ENCODE assay signal across 10 cellular contexts in genomic region chr5:177024559-177024958, GRCh38. TPM values are rescaled to one million over a fixed set of nuclear protein-coding genes. Genes with fewer than 3 reads are reported as not detected.
DNase-seq lines count a peak whose midpoint lies in the region; ATAC-seq and TF ChIP-seq lines count a peak whose summit lies in the region.
"Had no signal": no experiment of that assay in that cellular context is flagged by ENCODE, and none has a peak within 500 bp of the region (broad histone marks: within the 10 kb centered on the region; RNA-seq: fewer than 3 reads in every experiment).

No MANE protein-coding gene starts in this region.

- peaks cover 32% of the 10 kb centered on the region for H3K36me3 Mint-ChIP-seq in activated naive CD4-positive, alpha-beta T cell treated with anti-CD3 and anti-CD28 coated beads for 36 hours (ENCODE audit: low read depth)
- H3K36me3 Mint-ChIP-seq in T-cell = peaks cover 17% of the 10 kb centered on the region
- no peaks in the 10 kb centered on the region for H3K36me3 Mint-ChIP-seq in glutamatergic neuron (ENCODE audit: unreplicated experiment)
- peaks cover 60% of the 10 kb centered on the region for H3K36me3 Mint-ChIP-seq in stimulated activated effector memory CD8-positive, alpha-beta T cell treated with anti-CD3 and anti-CD28 coated beads, Interleukin-12 subunit alpha, Interleukin-12 subunit beta, amount 100 ng/mL, for 72 hours

- peak overlapping the region; percentile 8 for H3K4me3 Mint-ChIP-seq in activated naive CD4-positive, alpha-beta T cell treated with anti-CD3 and anti-CD28 coated beads for 36 hours
- H3K4me3 Mint-ChIP-seq in T-cell = peak overlapping the region in 2 of 3 donors; percentile 17 to 52
- peak overlapping the region; percentile 61 for H3K4me3 Mint-ChIP-seq in glutamatergic neuron (ENCODE audit: unreplicated experiment)
- peak overlapping the region; percentile 14 for H3K4me3 Mint-ChIP-seq in stimulated activated effector memory CD8-positive, alpha-beta T cell treated with anti-CD3 and anti-CD28 coated beads, Interleukin-12 subunit alpha, Interleukin-12 subunit beta, amount 100 ng/mL, for 72 hours

- H3K4me1 Mint-ChIP-seq in activated naive CD4-positive, alpha-beta T cell treated with anti-CD3 and anti-CD28 coated beads for 36 hours (ENCODE audit: low read depth) = peaks cover 39% of the 10 kb centered on the region
- H3K4me1 Mint-ChIP-seq in T-cell (peaks cover 38 to 56% (median 47%) of the 10 kb centered on the region in 3 donors), glutamatergic neuron (ENCODE audit: low read depth, unreplicated experiment) (peaks cover 6% of the 10 kb centered on the region)
- peaks cover 39% of the 10 kb centered on the region for H3K4me1 Mint-ChIP-seq in stimulated activated effector memory CD8-positive, alpha-beta T cell treated with anti-CD3 and anti-CD28 coated beads, Interleukin-12 subunit alpha, Interleukin-12 subunit beta, amount 100 ng/mL, for 72 hours

- no peaks in the 10 kb centered on the region for H3K27me3 Mint-ChIP-seq in activated naive CD4-positive, alpha-beta T cell treated with anti-CD3 and anti-CD28 coated beads for 36 hours (ENCODE audit: low read depth)
- H3K27me3 Mint-ChIP-seq in T-cell (no peaks in the 10 kb centered on the region), glutamatergic neuron (ENCODE audit: unreplicated experiment) (no peaks in the 10 kb centered on the region)

- no peak overlapping the region for H3K27ac Mint-ChIP-seq in activated naive CD4-positive, alpha-beta T cell treated with anti-CD3 and anti-CD28 coated beads for 36 hours
- H3K27ac Mint-ChIP-seq in T-cell (peak overlapping the region; percentile 24 to 65), glutamatergic neuron (ENCODE audit: unreplicated experiment) (no peak overlapping the region)
- peak overlapping the region; percentile 52 for H3K27ac Mint-ChIP-seq in stimulated activated effector memory CD8-positive, alpha-beta T cell treated with anti-CD3 and anti-CD28 coated beads, Interleukin-12 subunit alpha, Interleukin-12 subunit beta, amount 100 ng/mL, for 72 hours

- TF ChIP-seq CTCF in glutamatergic neuron (IDR thresholded peaks at IDR 0.05; ENCODE audit: partially characterized antibody, unreplicated experiment) = no peak

- no peaks in the 10 kb centered on the region for H3K9me3 Mint-ChIP-seq in activated naive CD4-positive, alpha-beta T cell treated with anti-CD3 and anti-CD28 coated beads for 36 hours
- peaks cover 0 to 3% (median 0%) of the 10 kb centered on the region in 3 donors for H3K9me3 Mint-ChIP-seq in T-cell
- peaks cover 9% of the 10 kb centered on the region for H3K9me3 Mint-ChIP-seq in glutamatergic neuron (ENCODE audit: unreplicated experiment)
- no peaks in the 10 kb centered on the region for H3K9me3 Mint-ChIP-seq in stimulated activated effector memory CD8-positive, alpha-beta T cell treated with anti-CD3 and anti-CD28 coated beads, Interleukin-12 subunit alpha, Interleukin-12 subunit beta, amount 100 ng/mL, for 72 hours

- intact Hi-C loops in activated naive CD4-positive, alpha-beta T cell treated with anti-CD3 and anti-CD28 coated beads for 36 hours (cut with micrococcal nuclease) = loop anchor here (5.0 kb wide), 1 partner anchor 482 kb away; no protein-coding TSS in a partner anchor
- intact Hi-C loops in left cardiac atrium (cut with DNase I) (no loop called here), cardiac septum (cut with DNase I) (no loop called here)

- no peak for DNase-seq in activated naive CD4-positive, alpha-beta T cell treated with anti-CD3 and anti-CD28 coated beads for 36 hours
- no peak for DNase-seq in activated naive CD4-positive, alpha-beta T cell treated with Interleukin-2 at 50 U/mL for 16 hours
- DNase-seq in T-cell (no peak), glutamatergic neuron (no peak), left cardiac atrium (no peak), cardiac septum (ENCODE audit: low spot score) (no peak), NCI-H2081 (lab: John Stamatoyannopoulos, UW) (no peak)
- DNase-seq in stimulated activated effector memory CD8-positive, alpha-beta T cell treated with anti-CD3 and anti-CD28 coated beads, Interleukin-12 subunit alpha, Interleukin-12 subunit beta, amount 100 ng/mL, for 72 hours (ENCODE audit: low spot score in 2 of 2) = no peak
- DNase-seq: NK-92 treated with Interleukin-12 subunit alpha and Interleukin-12 subunit beta, amount 100 ng/mL, for 24 hours; stimulated activated CD4-positive, alpha-beta T cell treated with anti-CD3 and anti-CD28 coated beads, Interleukin-4, amount 100 ng/mL, for 4 hours had no signal

- POLR2A ChIA-PET in T-cell (lab: Charles Lee) = no interaction called here

- CTCF ChIA-PET in activated naive CD4-positive, alpha-beta T cell treated with anti-CD3 and anti-CD28 coated beads for 36 hours (lab: Charles Lee) = no interaction called here
- CTCF ChIA-PET in T-cell (lab: Charles Lee) = interaction anchor here in 1 of 2 donors (0.5 kb wide), 1 partner anchor 280 kb away, joined by 3 read pairs; no protein-coding TSS in a partner anchor

- no peak for ATAC-seq in T-cell (replicated peaks in 1 of 4)
- peak; percentile 22 for ATAC-seq in stimulated activated effector memory CD8-positive, alpha-beta T cell treated with anti-CD3 and anti-CD28 coated beads, Interleukin-12 subunit alpha, Interleukin-12 subunit beta, amount 100 ng/mL, for 72 hours
- no peak for ATAC-seq in left cardiac atrium

RNA-seq across cellular contexts. Expression of gene ZNF346, which starts 2.1 kb away (rescaled TPM):
- total RNA-seq in activated naive CD4-positive, alpha-beta T cell treated with anti-CD3 and anti-CD28 coated beads for 36 hours = 10 to 100 TPM; 13.4 to 15.1 TPM
- total RNA-seq in T-cell (10 to 100 TPM; 22.8 to 25.7 (median 24.8) TPM), glutamatergic neuron (ENCODE audit: unreplicated experiment) (18.2 TPM), left cardiac atrium (10 to 100 TPM in 1 of 2 donors, 1 to 10 TPM in 1; 9.9 to 11.6 TPM), cardiac septum (9.1 TPM)

RNA-seq across cellular contexts. Expression of gene UIMC1, which starts 18.0 kb away (rescaled TPM):
- 10 to 100 TPM; 53.4 to 54.6 TPM for total RNA-seq in activated naive CD4-positive, alpha-beta T cell treated with anti-CD3 and anti-CD28 coated beads for 36 hours
- total RNA-seq in T-cell = 10 to 100 TPM; 50.0 to 70.3 (median 56.7) TPM
- total RNA-seq in glutamatergic neuron (ENCODE audit: unreplicated experiment) = 38.5 TPM
- 10 to 100 TPM; 25.4 to 32.1 TPM for total RNA-seq in left cardiac atrium
- total RNA-seq in cardiac septum = 55.0 TPM

Comparison
In these comparisons a context has a peak if more than half of its experiments do, and no peak if none do; other contexts are left out.
1. H3K27ac Mint-ChIP-seq: peak in T-cell (2 of 2) and stimulated activated effector memory CD8-positive, alpha-beta T cell treated with anti-CD3 and anti-CD28 coated beads, Interleukin-12 subunit alpha, Interleukin-12 subunit beta, amount 100 ng/mL, for 72 hours (single experiment); none in activated naive CD4-positive, alpha-beta T cell treated with anti-CD3 and anti-CD28 coated beads for 36 hours (single experiment) and glutamatergic neuron (single experiment).
2. H3K4me3 Mint-ChIP-seq: peak in every context shown above with its lines; median percentile 61 in glutamatergic neuron; 34 in T-cell; 14 in stimulated activated effector memory CD8-positive, alpha-beta T cell treated with anti-CD3 and anti-CD28 coated beads, Interleukin-12 subunit alpha, Interleukin-12 subunit beta, amount 100 ng/mL, for 72 hours; 8 in activated naive CD4-positive, alpha-beta T cell treated with anti-CD3 and anti-CD28 coated beads for 36 hours.